9 cellular contexts compared by ENCODE assay signal in the genomic region with DNA sequence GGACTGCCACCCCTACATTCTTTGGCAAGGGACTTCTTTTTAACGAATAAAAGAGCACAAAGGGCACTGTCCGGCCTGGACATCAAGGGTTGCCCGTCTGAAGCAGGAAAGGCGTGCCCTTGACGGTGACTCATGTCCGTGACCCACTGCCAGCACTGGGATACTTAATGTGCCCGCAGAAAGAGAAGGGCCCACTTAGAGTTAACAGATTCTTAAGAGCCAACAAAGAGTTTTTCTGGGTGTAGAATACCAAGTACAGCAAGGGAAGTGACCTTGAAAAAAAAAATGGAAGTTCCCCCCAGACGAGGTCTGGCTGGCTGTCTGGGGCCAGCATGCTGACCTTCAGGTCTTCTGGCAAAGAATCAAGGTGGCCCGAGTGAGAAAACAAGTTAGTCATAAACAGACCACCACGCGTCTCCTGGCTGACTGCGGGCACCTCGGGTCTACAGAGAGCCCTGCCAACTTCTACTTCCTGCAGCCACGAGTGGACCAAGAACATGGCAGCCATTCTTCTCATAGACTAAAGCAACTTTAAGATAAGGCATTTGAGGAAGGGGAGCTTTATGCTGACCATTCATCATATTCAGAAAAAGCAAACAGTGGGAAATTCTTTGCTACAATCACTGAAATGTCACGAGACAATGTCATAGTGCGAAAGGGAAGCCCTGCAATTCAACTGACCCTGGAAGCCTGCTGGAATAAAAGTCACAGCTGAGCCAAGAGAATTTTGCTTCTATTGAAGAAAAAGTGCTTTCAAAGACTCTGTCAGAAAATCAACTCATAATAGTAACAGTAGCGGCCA. TPM values are rescaled to one million over a fixed set of nuclear protein-coding genes. Genes with fewer than 3 reads are reported as not detected.
DNase-seq lines count a peak whose midpoint lies in the region; ATAC-seq and TF ChIP-seq lines count a peak whose summit lies in the region.
"Had no signal": no experiment of that assay in that cellular context is flagged by ENCODE, and none has a peak within 500 bp of the region (broad histone marks: within the 10 kb centered on the region; RNA-seq: fewer than 3 reads in every experiment).

No MANE protein-coding gene starts in this region.

- no peak overlapping the region for H4K12ac ChIP-seq in trophoblast cell (ENCODE audit: low read depth, low read length)

- H3K36me3 ChIP-seq in SK-N-MC (ENCODE audit: insufficient read depth, low read length) (peaks cover 20% of the 10 kb centered on the region), trophoblast cell (ENCODE audit: control insufficient read depth in 1 of 2, insufficient read depth in 2 of 2, low read length in 2 of 2) (peaks cover 31 to 44% of the 10 kb centered on the region in 2 experiments)

- peaks cover 64% of the 10 kb centered on the region for H3K4me1 Mint-ChIP-seq in glutamatergic neuron (ENCODE audit: low read depth, unreplicated experiment)
- H3K4me1 Mint-ChIP-seq in stimulated activated effector memory CD8-positive, alpha-beta T cell treated with anti-CD3 and anti-CD28 coated beads, Interleukin-12 subunit alpha, Interleukin-12 subunit beta, amount 100 ng/mL, for 72 hours: peaks cover 34% of the 10 kb centered on the region

- peaks cover 8% of the 10 kb centered on the region for H3K79me1 ChIP-seq in trophoblast cell (ENCODE audit: low read length)

- no peaks in the 10 kb centered on the region for H3K79me2 ChIP-seq in trophoblast cell (ENCODE audit: control insufficient read depth, insufficient read depth, low read length, poor library complexity)

- H3K9ac ChIP-seq in SK-N-MC (ENCODE audit: insufficient read length) (no peak overlapping the region), trophoblast cell (ENCODE audit: low read length) (no peak overlapping the region)

- no peak overlapping the region for H2AFZ ChIP-seq in trophoblast cell (ENCODE audit: insufficient read depth, low read length, poor library complexity)

- H2BK5ac ChIP-seq in trophoblast cell (ENCODE audit: low read depth, low read length, poor library complexity): no peak overlapping the region

- peaks cover 19% of the 10 kb centered on the region for H3K27me3 Mint-ChIP-seq in glutamatergic neuron (ENCODE audit: unreplicated experiment)

- no peak overlapping the region for H3K18ac ChIP-seq in trophoblast cell (ENCODE audit: low read length)

- H3K4me2 ChIP-seq in trophoblast cell (ENCODE audit: low read length): no peak overlapping the region

- DNase-seq in C1 segment of cervical spinal cord (lab: John Stamatoyannopoulos, UW) (peak in 10 of 14 donors; percentile 27 to 77 (median 51)), SK-N-MC (ENCODE audit: low read depth, low spot score) (no peak), glutamatergic neuron (no peak), trophoblast cell (no peak), T-helper 2 cell (no peak), NCI-H1092 treated with DMSO at 0.1 percent for 48 hours (lab: John Stamatoyannopoulos, UW) (no peak)
- no peak for DNase-seq in stimulated activated effector memory CD8-positive, alpha-beta T cell treated with anti-CD3 and anti-CD28 coated beads, Interleukin-12 subunit alpha, Interleukin-12 subunit beta, amount 100 ng/mL, for 72 hours (ENCODE audit: low spot score in 2 of 2)
- DNase-seq: NCI-H1436 treated with DMSO at 0.1 percent for 48 hours had no signal

- H3K27me3 ChIP-seq in trophoblast cell (ENCODE audit: insufficient read depth, low read length): no peaks in the 10 kb centered on the region

- H3K23ac ChIP-seq in trophoblast cell (ENCODE audit: low read length): no peak overlapping the region

- no CpG with 5 or more reads among the region's 17 CpGs for WGBS in trophoblast cell (ENCODE audit: extremely low coverage, insufficient coverage, insufficient read length)

- H3K9me3 ChIP-seq in SK-N-MC (ENCODE audit: low read depth, low read length) (no peaks in the 10 kb centered on the region), trophoblast cell (ENCODE audit: insufficient read depth, low read depth, low read length) (peaks cover 1% of the 10 kb centered on the region)

- no peak overlapping the region for H2BK120ac ChIP-seq in trophoblast cell (ENCODE audit: insufficient read depth, low read length, poor library complexity)

- peaks cover 17% of the 10 kb centered on the region for H3K36me3 Mint-ChIP-seq in glutamatergic neuron (ENCODE audit: unreplicated experiment)
- peaks cover 39% of the 10 kb centered on the region for H3K36me3 Mint-ChIP-seq in stimulated activated effector memory CD8-positive, alpha-beta T cell treated with anti-CD3 and anti-CD28 coated beads, Interleukin-12 subunit alpha, Interleukin-12 subunit beta, amount 100 ng/mL, for 72 hours

- no peak overlapping the region for H4K91ac ChIP-seq in trophoblast cell (ENCODE audit: low read depth, low read length)

- ATAC-seq in HG02759 (IDR thresholded peaks at IDR 0.05; ENCODE audit: unreplicated experiment): no peak
- ATAC-seq in stimulated activated effector memory CD8-positive, alpha-beta T cell treated with anti-CD3 and anti-CD28 coated beads, Interleukin-12 subunit alpha, Interleukin-12 subunit beta, amount 100 ng/mL, for 72 hours: no peak

- TF ChIP-seq CTCF in glutamatergic neuron (IDR thresholded peaks at IDR 0.05; ENCODE audit: partially characterized antibody, unreplicated experiment): no peak

- peaks cover 23 to 33% of the 10 kb centered on the region in 2 experiments for H3K4me1 ChIP-seq in trophoblast cell (ENCODE audit: control insufficient read depth in 1 of 2, insufficient read depth in 2 of 2, low read length in 2 of 2)

- no peak overlapping the region for H3K4me3 Mint-ChIP-seq in glutamatergic neuron (ENCODE audit: unreplicated experiment)
- H3K4me3 Mint-ChIP-seq in stimulated activated effector memory CD8-positive, alpha-beta T cell treated with anti-CD3 and anti-CD28 coated beads, Interleukin-12 subunit alpha, Interleukin-12 subunit beta, amount 100 ng/mL, for 72 hours: no peak overlapping the region

- H3K9me3 Mint-ChIP-seq in glutamatergic neuron (ENCODE audit: unreplicated experiment): peaks cover 17% of the 10 kb centered on the region
- H3K9me3 Mint-ChIP-seq in stimulated activated effector memory CD8-positive, alpha-beta T cell treated with anti-CD3 and anti-CD28 coated beads, Interleukin-12 subunit alpha, Interleukin-12 subunit beta, amount 100 ng/mL, for 72 hours: no peaks in the 10 kb centered on the region

- H3K4me3 ChIP-seq in SK-N-MC (no peak overlapping the region), trophoblast cell (ENCODE audit: low read depth, low read length) (no peak overlapping the region)

- no peak overlapping the region for H4K8ac ChIP-seq in trophoblast cell (ENCODE audit: low read depth, low read length)

- H3K27ac Mint-ChIP-seq in glutamatergic neuron (ENCODE audit: unreplicated experiment): peak overlapping the region; percentile 71
- no peak overlapping the region for H3K27ac Mint-ChIP-seq in stimulated activated effector memory CD8-positive, alpha-beta T cell treated with anti-CD3 and anti-CD28 coated beads, Interleukin-12 subunit alpha, Interleukin-12 subunit beta, amount 100 ng/mL, for 72 hours

- H3K27ac ChIP-seq in SK-N-MC (peak overlapping the region; percentile 40; the same call in 1 of the 2 replicates), trophoblast cell (ENCODE audit: low read depth, low read length) (no peak overlapping the region)

- no peak overlapping the region for H2AK5ac ChIP-seq in trophoblast cell (ENCODE audit: low read length)

- no peak overlapping the region for H3K4ac ChIP-seq in trophoblast cell (ENCODE audit: low read depth, low read length)

- no peak overlapping the region for H3K14ac ChIP-seq in trophoblast cell (ENCODE audit: low read length)

- peak overlapping the region; percentile 9 for H2BK12ac ChIP-seq in trophoblast cell (ENCODE audit: low read length)

RNA-seq across cellular contexts. Expression of a gene that starts 10.4 kb away (rescaled TPM):
- total RNA-seq in glutamatergic neuron (ENCODE audit: unreplicated experiment): 0.34 TPM
- polyA plus RNA-seq in trophoblast cell (2013): 3.6 and 3.7 TPM in 2 replicates

RNA-seq across cellular contexts. Expression of a gene that starts 46.3 kb away (rescaled TPM):
- 0.15 TPM for total RNA-seq in glutamatergic neuron (ENCODE audit: unreplicated experiment)
- polyA plus RNA-seq in trophoblast cell (2013): 16.8 and 19.9 TPM in 2 replicates

Comparison
In these comparisons a context has a peak if more than half of its experiments do, and no peak if none do; other contexts are left out.
1. DNase-seq: peak in C1 segment of cervical spinal cord (10 of 14); none in SK-N-MC (single experiment), glutamatergic neuron (single experiment), trophoblast cell (0 of 2), T-helper 2 cell (0 of 5), NCI-H1092 treated with DMSO at 0.1 percent for 48 hours (single experiment) and stimulated activated effector memory CD8-positive, alpha-beta T cell treated with anti-CD3 and anti-CD28 coated beads, Interleukin-12 subunit alpha, Interleukin-12 subunit beta, amount 100 ng/mL, for 72 hours (0 of 2).